In the genomic region with DNA sequence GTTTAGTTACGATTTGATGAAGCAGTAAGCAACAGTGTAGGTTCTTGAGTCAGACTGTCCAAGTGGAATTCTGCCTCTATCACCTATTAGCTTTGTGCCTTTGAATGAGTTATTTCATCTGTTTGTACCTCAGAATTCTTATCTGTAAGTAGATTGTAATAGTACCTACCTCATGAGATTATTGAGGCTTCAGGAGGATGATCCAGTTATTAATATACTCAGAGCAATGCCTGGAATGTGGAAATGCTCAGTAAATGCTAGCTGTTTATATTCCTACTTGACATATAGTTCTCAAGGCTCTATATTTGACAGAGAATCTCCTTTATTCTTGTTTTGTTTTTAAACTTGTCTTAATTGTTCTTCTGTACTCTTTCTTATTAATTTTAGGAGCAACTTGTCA, we compare ENCODE assay signal across 19 cellular contexts.
"Had no signal": no experiment of that assay in that cellular context is flagged by ENCODE, and none has a peak within 500 bp of the region (broad histone marks: within the 10 kb centered on the region; RNA-seq: fewer than 3 reads in every experiment).

No MANE protein-coding gene starts in this region.

- H3K27ac Mint-ChIP-seq: nephron had no signal

- H3K4me3 Mint-ChIP-seq: nephron had no signal

- H3K9me3 Mint-ChIP-seq: activated naive CD4-positive, alpha-beta T cell treated with anti-CD3 and anti-CD28 coated beads, Interleukin-2, amount 50 U/mL, for 72 hours; nephron had no signal

- H3K4me1 ChIP-seq: colonic mucosa, gastrocnemius medialis, prostate gland, tibial nerve had no signal

- H3K4me3 ChIP-seq: colonic mucosa, esophagus muscularis mucosa, gastrocnemius medialis, ovary, prostate gland, spleen, tibial nerve had no signal

- ATAC-seq: activated naive CD4-positive, alpha-beta T cell treated with anti-CD3 and anti-CD28 coated beads, Interleukin-2, amount 50 U/mL, for 72 hours; gastrocnemius medialis had no signal

- H3K36me3 ChIP-seq: colonic mucosa, gastrocnemius medialis, ovary, prostate gland had no signal

- H3K27me3 ChIP-seq: colonic mucosa, esophagus muscularis mucosa, gastrocnemius medialis, neutrophil, ovary, spleen, tibial nerve had no signal

- DNase-seq: activated gamma-delta T cell; activated T-cell treated with anti-CD3 and anti-CD28 coated beads, Interleukin-2, amount 50 U/mL, for 1 hour; amygdala; colonic mucosa; gastrocnemius medialis; hippocampal formation; left ventricle myocardium superior; mammary epithelial cell; ovary; spleen; stimulated activated CD4-positive, alpha-beta T cell treated with anti-CD3 and anti-CD28 coated beads, Interleukin-4, amount 100 ng/mL, for 1 hour; stimulated activated naive CD4-positive, alpha-beta T cell treated with Interleukin-2 at 50 U/mL for 16 hours; T-helper 2 cell had no signal

- H3K9me3 ChIP-seq: colonic mucosa, esophagus muscularis mucosa, gastrocnemius medialis, neutrophil, ovary, prostate gland, spleen, tibial nerve had no signal
